In genomic region chr5:65105301-65105700, GRCh38 we compare ENCODE assay signal across 10 cellular contexts.
DNase-seq lines count a peak whose midpoint lies in the region; ATAC-seq, FAIRE-seq and TF ChIP-seq lines count a peak whose summit lies in the region.
"Had no signal": no experiment of that assay in that cellular context is flagged by ENCODE, and none has a peak within 500 bp of the region (broad histone marks: within the 10 kb centered on the region; RNA-seq: fewer than 3 reads in every experiment).

No MANE protein-coding gene starts in this region.

- H3K79me2 ChIP-seq in neural progenitor cell (ENCODE audit: low read depth): no peaks in the 10 kb centered on the region

- TF ChIP-seq POLR2A in GM12892 (IDR thresholded peaks at IDR 0.05; ENCODE audit: low read depth, low read length) (no peak), IMR-90 (IDR thresholded peaks at IDR 0.05; ENCODE audit: low read depth, low read length) (no peak)

- 92% methylated on average over 2 of the region's 4 CpGs; no CpG with 5 or more reads in 1 of the 2 experiments for WGBS in IMR-90 (ENCODE audit: extremely low coverage in 2 of 2, insufficient read length in 1 of 2), 2 experiments

- no peak overlapping the region for H3K4me2 ChIP-seq in IMR-90 (ENCODE audit: low read depth, low read length)
- no peak overlapping the region for H3K4me2 ChIP-seq in neural progenitor cell

- peak overlapping the region; percentile 80; the same call in 1 of the 3 replicates for H2BK15ac ChIP-seq in IMR-90 (ENCODE audit: low read depth, low read length)

- ATAC-seq in IMR-90 (ENCODE audit: low read depth) (no peak), HG02798 (IDR thresholded peaks at IDR 0.05; ENCODE audit: poor library complexity, unreplicated experiment) (no peak)
- ATAC-seq: activated CD4-positive, alpha-beta T cell treated with anti-CD3 and anti-CD28 coated beads for 36 hours; left ventricle myocardium superior had no signal

- H3K4me3 ChIP-seq in IMR-90 (ENCODE audit: insufficient read depth, low read depth, low read length) (no peak overlapping the region), neural progenitor cell (no peak overlapping the region)
- H3K4me3 ChIP-seq: testis had no signal

- peaks cover 18% of the 10 kb centered on the region for H3K4me1 ChIP-seq in IMR-90 (ENCODE audit: control insufficient read depth, insufficient read depth, low read length)
- no peaks in the 10 kb centered on the region for H3K4me1 ChIP-seq in neural progenitor cell

- H3K18ac ChIP-seq in IMR-90 (ENCODE audit: low read depth, low read length): peak overlapping the region; percentile 35; the same call in 1 of the 2 replicates

- no peak overlapping the region for H3K27ac Mint-ChIP-seq in neural progenitor cell
- H3K27ac Mint-ChIP-seq: activated CD4-positive, alpha-beta T cell treated with anti-CD3 and anti-CD28 coated beads for 36 hours had no signal

- peaks cover 13% of the 10 kb centered on the region for H3K9me1 ChIP-seq in IMR-90 (ENCODE audit: insufficient read depth, low read length)

- no TSS peak for BruUV-seq in IMR-90 (replicated peaks; lab: Mats Ljungman, UMichigan)

- H3F3A ChIP-seq in neural progenitor cell (ENCODE audit: low read depth): no peaks in the 10 kb centered on the region

- H2BK5ac ChIP-seq in IMR-90 (ENCODE audit: low read depth, low read length, poor library complexity, severe bottlenecking): no peak overlapping the region

- H3K79me1 ChIP-seq in IMR-90 (ENCODE audit: low read depth in 1 of 2, low read length in 2 of 2): no peaks in the 10 kb centered on the region; a peak in 1 of 4 replicates

- peaks cover 2% of the 10 kb centered on the region for H3K27me3 Mint-ChIP-seq in neural progenitor cell (ENCODE audit: insufficient read depth, low read depth)

- peak overlapping the region; percentile 98 for H2BK120ac ChIP-seq in IMR-90 (ENCODE audit: low read depth, low read length)

- H3K27ac ChIP-seq in IMR-90 (ENCODE audit: insufficient read depth, low read length) (no peak overlapping the region), neural progenitor cell (no peak overlapping the region)
- H3K27ac ChIP-seq: testis had no signal

- H3K23ac ChIP-seq in IMR-90 (ENCODE audit: low read depth, low read length): no peak overlapping the region

- H3K27me3 ChIP-seq in IMR-90 (ENCODE audit: control insufficient read depth, insufficient read depth, low read length) (no peaks in the 10 kb centered on the region), neural progenitor cell (no peaks in the 10 kb centered on the region)
- H3K27me3 ChIP-seq: testis had no signal

- no peaks in the 10 kb centered on the region for H3K9me3 Mint-ChIP-seq in neural progenitor cell

- dilution Hi-C loops in IMR-90 (cut with HindIII; ENCODE audit: low sequenced_read_pairs, unreplicated experiment): no loop called here

- no peak overlapping the region for H3K14ac ChIP-seq in IMR-90 (replicated peaks; ENCODE audit: low read depth, low read length)

- no peaks in the 10 kb centered on the region for H4K20me1 ChIP-seq in IMR-90 (ENCODE audit: insufficient read depth, low read length)
- no peaks in the 10 kb centered on the region for H4K20me1 ChIP-seq in neural progenitor cell (ENCODE audit: low read depth)

- intact Hi-C loops in IMR-90 (cut with micrococcal nuclease): no loop called here

- peak overlapping the region; percentile 53; the same call in 1 of the 2 replicates for H4K91ac ChIP-seq in IMR-90 (ENCODE audit: insufficient read depth, low read depth, low read length)

- no peaks in the 10 kb centered on the region for H3K9me3 ChIP-seq in IMR-90 (ENCODE audit: control insufficient read depth, insufficient read depth, low read length)
- no peaks in the 10 kb centered on the region for H3K9me3 ChIP-seq in neural progenitor cell (ENCODE audit: low read depth)
- H3K9me3 ChIP-seq: testis had no signal

- H3K9ac ChIP-seq in IMR-90 (ENCODE audit: low read depth, low read length) (no peak overlapping the region), neural progenitor cell (no peak overlapping the region)

- H3K4me3 Mint-ChIP-seq in neural progenitor cell: no peak overlapping the region
- H3K4me3 Mint-ChIP-seq: activated CD4-positive, alpha-beta T cell treated with anti-CD3 and anti-CD28 coated beads for 36 hours had no signal

- H4K8ac ChIP-seq in IMR-90 (ENCODE audit: low read depth in 2 of 2, low read length in 2 of 2): peak overlapping the region; percentile 59 to 92; a peak in 2 of 4 replicates

- no peak for TF ChIP-seq RAD21 in IMR-90 (IDR thresholded peaks at IDR 0.05; ENCODE audit: low read length)

- H3K36me3 ChIP-seq in IMR-90 (ENCODE audit: control insufficient read depth, insufficient read depth, low read length) (no peaks in the 10 kb centered on the region), neural progenitor cell (no peaks in the 10 kb centered on the region)

- peak overlapping the region; percentile 38 for H2BK20ac ChIP-seq in IMR-90 (ENCODE audit: low read depth, low read length)

- in situ Hi-C loops in IMR-90 (cut with MboI; ENCODE audit: low sequenced_read_pairs): loop anchor here (10.0 kb wide), 1 partner anchor 380 kb away; the partner anchor contains the start of gene ADAMTS6

- H3K4ac ChIP-seq in IMR-90 (ENCODE audit: low read depth, low read length): peak overlapping the region; percentile 33; the same call in 1 of the 2 replicates

- TF ChIP-seq CTCF in GM20000 (IDR thresholded peaks at IDR 0.05; ENCODE audit: extremely low read depth, missing control alignments) (no peak), IMR-90 (conservative IDR thresholded peaks at IDR 0.05; ENCODE audit: low read depth, low read length) (no peak), neural progenitor cell (IDR thresholded peaks at IDR 0.05) (no peak)

- CTCF ChIA-PET in IMR-90 (lab: Yijun Ruan, JAX): interaction anchor here (0.5 kb wide), 1 partner anchor 143 kb away, joined by 4 read pairs; no protein-coding TSS in a partner anchor

- H2AK5ac ChIP-seq in IMR-90 (ENCODE audit: low read depth, low read length): no peak overlapping the region; the same call in 1 of the 2 replicates

- no peak overlapping the region for H3K56ac ChIP-seq in IMR-90 (ENCODE audit: extremely low read depth, insufficient read depth, low read length)

- H3K36me3 Mint-ChIP-seq in neural progenitor cell: no peaks in the 10 kb centered on the region

- DNase-seq in GM12892 (ENCODE audit: insufficient read length): no peak
- peak; percentile 57 for DNase-seq in GM20000 (ENCODE audit: low spot score)
- no peak for DNase-seq in IMR-90
- no peak for DNase-seq in neural progenitor cell (ENCODE audit: low spot score)
- DNase-seq in NK-92 treated with Interleukin-12 subunit alpha and Interleukin-12 subunit beta, amount 100 ng/mL, for 24 hours (lab: John Stamatoyannopoulos, UW): no peak
- DNase-seq in OCI-M2 (lab: John Stamatoyannopoulos, UW; ENCODE audit: unreplicated experiment): no peak
- DNase-seq: activated CD4-positive, alpha-beta T cell treated with anti-CD3 and anti-CD28 coated beads for 36 hours; left ventricle myocardium superior; testis had no signal

- H4K5ac ChIP-seq in IMR-90 (ENCODE audit: low read depth, low read length): no peak overlapping the region; the same call in 1 of the 2 replicates

- no peak overlapping the region for H2AK9ac ChIP-seq in IMR-90 (replicated peaks; ENCODE audit: low read depth, low read length, poor library complexity)

- peaks cover 6% of the 10 kb centered on the region for H3K4me1 Mint-ChIP-seq in neural progenitor cell

- POLR2A ChIA-PET in IMR-90 (lab: Charles Lee; ENCODE audit: unreplicated experiment): no interaction called here

- H2AFZ ChIP-seq in IMR-90 (replicated peaks; ENCODE audit: low read length, poor library complexity): peak overlapping the region; percentile 35
- H2AFZ ChIP-seq in neural progenitor cell (replicated peaks): peak overlapping the region; percentile 18

- FAIRE-seq in GM12892 (lab: Jason Lieb, UNC): peak; percentile 64

TF ChIP-seq in IMR-90, 13 proteins besides CTCF, POLR2A, EP300 and RAD21:
- TF ChIP-seq MAFK (IDR thresholded peaks at IDR 0.05; ENCODE audit: low read depth, low read length): no peak
- TF ChIP-seq NFE2L2 (IDR thresholded peaks at IDR 0.05; ENCODE audit: low read depth, low read length): no peak
- TF ChIP-seq ELK1 (IDR thresholded peaks at IDR 0.05; ENCODE audit: borderline replicate concordance, low read depth, low read length): no peak
- no peak for TF ChIP-seq FOS (IDR thresholded peaks at IDR 0.05; ENCODE audit: low read depth, low read length)
- no peak for TF ChIP-seq CEBPB (IDR thresholded peaks at IDR 0.05; ENCODE audit: low read depth, low read length)
- TF ChIP-seq RFX5 (IDR thresholded peaks at IDR 0.05; ENCODE audit: low read depth, low read length): no peak
- TF ChIP-seq RCOR1 (IDR thresholded peaks at IDR 0.05; ENCODE audit: insufficient replicate concordance, low read length): no peak
- TF ChIP-seq BHLHE40 (IDR thresholded peaks at IDR 0.05; ENCODE audit: low read depth, low read length): no peak
- TF ChIP-seq MXI1 (IDR thresholded peaks at IDR 0.05; ENCODE audit: borderline replicate concordance, low read depth, low read length): no peak
- no peak for TF ChIP-seq SMC3 (IDR thresholded peaks at IDR 0.05; ENCODE audit: low read depth, low read length)
- TF ChIP-seq CHD1 (IDR thresholded peaks at IDR 0.05; ENCODE audit: low read depth, low read length): no peak
- no peak for TF ChIP-seq USF2 (IDR thresholded peaks at IDR 0.05; ENCODE audit: low read depth, low read length)
- TF ChIP-seq MAZ (IDR thresholded peaks at IDR 0.05; ENCODE audit: borderline replicate concordance, low read depth, low read length): no peak
